1 cellular context compared by ENCODE assay signal in the genomic region with DNA sequence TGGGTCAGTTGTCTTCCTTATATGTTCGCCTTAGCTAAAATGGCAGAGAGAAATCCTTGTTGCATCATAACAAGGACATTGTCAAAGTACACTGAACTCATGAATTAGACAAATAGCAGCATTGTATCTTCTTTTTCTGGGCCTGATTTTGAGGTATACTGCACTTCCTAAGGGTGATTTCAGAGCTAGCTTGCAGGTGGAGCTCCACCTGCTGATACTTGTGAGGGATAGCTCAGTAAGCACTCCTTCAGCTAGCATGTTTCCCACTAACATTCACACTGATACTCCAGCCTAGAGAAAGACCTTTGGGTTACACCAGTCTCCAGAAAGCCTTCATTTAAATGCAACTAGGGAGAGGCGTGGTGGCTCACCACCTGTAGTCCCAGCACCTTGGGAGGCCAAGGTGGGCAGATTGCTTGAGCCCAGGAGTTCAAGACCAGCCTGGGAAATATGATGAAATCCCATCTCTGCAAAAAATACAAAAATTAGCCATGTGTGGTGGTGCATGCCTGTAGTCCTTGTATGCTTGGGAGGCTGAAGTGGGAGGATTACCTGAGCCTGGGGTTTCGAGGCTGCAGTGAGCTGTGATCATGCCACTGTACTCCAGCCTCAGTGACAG.
TF ChIP-seq lines count a peak whose summit lies in the region.

No MANE protein-coding gene starts in this region.

TF ChIP-seq in WTC11, 78 proteins besides CTCF, POLR2A, EP300 and RAD21 (continued from another document):
- TF ChIP-seq, protein P1, sequence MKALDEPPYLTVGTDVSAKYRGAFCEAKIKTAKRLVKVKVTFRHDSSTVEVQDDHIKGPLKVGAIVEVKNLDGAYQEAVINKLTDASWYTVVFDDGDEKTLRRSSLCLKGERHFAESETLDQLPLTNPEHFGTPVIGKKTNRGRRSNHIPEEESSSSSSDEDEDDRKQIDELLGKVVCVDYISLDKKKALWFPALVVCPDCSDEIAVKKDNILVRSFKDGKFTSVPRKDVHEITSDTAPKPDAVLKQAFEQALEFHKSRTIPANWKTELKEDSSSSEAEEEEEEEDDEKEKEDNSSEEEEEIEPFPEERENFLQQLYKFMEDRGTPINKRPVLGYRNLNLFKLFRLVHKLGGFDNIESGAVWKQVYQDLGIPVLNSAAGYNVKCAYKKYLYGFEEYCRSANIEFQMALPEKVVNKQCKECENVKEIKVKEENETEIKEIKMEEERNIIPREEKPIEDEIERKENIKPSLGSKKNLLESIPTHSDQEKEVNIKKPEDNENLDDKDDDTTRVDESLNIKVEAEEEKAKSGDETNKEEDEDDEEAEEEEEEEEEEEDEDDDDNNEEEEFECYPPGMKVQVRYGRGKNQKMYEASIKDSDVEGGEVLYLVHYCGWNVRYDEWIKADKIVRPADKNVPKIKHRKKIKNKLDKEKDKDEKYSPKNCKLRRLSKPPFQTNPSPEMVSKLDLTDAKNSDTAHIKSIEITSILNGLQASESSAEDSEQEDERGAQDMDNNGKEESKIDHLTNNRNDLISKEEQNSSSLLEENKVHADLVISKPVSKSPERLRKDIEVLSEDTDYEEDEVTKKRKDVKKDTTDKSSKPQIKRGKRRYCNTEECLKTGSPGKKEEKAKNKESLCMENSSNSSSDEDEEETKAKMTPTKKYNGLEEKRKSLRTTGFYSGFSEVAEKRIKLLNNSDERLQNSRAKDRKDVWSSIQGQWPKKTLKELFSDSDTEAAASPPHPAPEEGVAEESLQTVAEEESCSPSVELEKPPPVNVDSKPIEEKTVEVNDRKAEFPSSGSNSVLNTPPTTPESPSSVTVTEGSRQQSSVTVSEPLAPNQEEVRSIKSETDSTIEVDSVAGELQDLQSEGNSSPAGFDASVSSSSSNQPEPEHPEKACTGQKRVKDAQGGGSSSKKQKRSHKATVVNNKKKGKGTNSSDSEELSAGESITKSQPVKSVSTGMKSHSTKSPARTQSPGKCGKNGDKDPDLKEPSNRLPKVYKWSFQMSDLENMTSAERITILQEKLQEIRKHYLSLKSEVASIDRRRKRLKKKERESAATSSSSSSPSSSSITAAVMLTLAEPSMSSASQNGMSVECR (CRISPR knock-in tag; IDR thresholded peaks at IDR 0.05; ENCODE audit: borderline replicate concordance): no peak
- TF ChIP-seq ZNF416 (CRISPR knock-in tag; IDR thresholded peaks at IDR 0.05): no peak
- no peak for TF ChIP-seq GRHL2 (CRISPR knock-in tag; IDR thresholded peaks at IDR 0.05; ENCODE audit: insufficient replicate concordance, severe bottlenecking)
- TF ChIP-seq NFE2L1 (CRISPR knock-in tag; IDR thresholded peaks at IDR 0.05): no peak
- TF ChIP-seq GABPB1 (CRISPR knock-in tag; IDR thresholded peaks at IDR 0.05): no peak
- TF ChIP-seq JUN (CRISPR knock-in tag; IDR thresholded peaks at IDR 0.05): no peak
- TF ChIP-seq E2F5 (CRISPR knock-in tag; IDR thresholded peaks at IDR 0.05): no peak
- no peak for TF ChIP-seq CDX4 (CRISPR knock-in tag; IDR thresholded peaks at IDR 0.05; ENCODE audit: borderline replicate concordance)
